In genomic region chr1:150850801-150851362, GRCh38 we compare ENCODE assay signal across 5 cellular contexts. TPM values are rescaled to one million over a fixed set of nuclear protein-coding genes. Genes with fewer than 3 reads are reported as not detected.
"Had no signal": no experiment of that assay in that cellular context is flagged by ENCODE, and none has a peak within 500 bp of the region (broad histone marks: within the 10 kb centered on the region; RNA-seq: fewer than 3 reads in every experiment).

No MANE protein-coding gene starts in this region.

RNA-seq across cellular contexts. Expression of gene CTXND2, which starts 36.1 kb away (rescaled TPM):
- total RNA-seq: HepG2, HT-29, HT1080, IMR-90, K562 had no signal
